8 cellular contexts compared by ENCODE assay signal in genomic region chr1:234499119-234500039, GRCh38. TPM values are rescaled to one million over a fixed set of nuclear protein-coding genes. Genes with fewer than 3 reads are reported as not detected.
A peak's percentile ranks its signal among the peaks of the same experiment; 100 is the strongest.
DNase-seq lines count a peak whose midpoint lies in the region; ATAC-seq, FAIRE-seq and TF ChIP-seq lines count a peak whose summit lies in the region.

No MANE protein-coding gene starts in this region.

- TF ChIP-seq POLR2A in H54 (IDR thresholded peaks at IDR 0.05; ENCODE audit: low read depth, low read length), result no peak

- peaks cover 20% of the 10 kb centered on the region for H3K27me3 Mint-ChIP-seq in T-helper 17 cell

- peaks cover 3% of the 10 kb centered on the region for H3K4me1 Mint-ChIP-seq in T-helper 17 cell

- H3K9me3 ChIP-seq in T-helper 17 cell (ENCODE audit: control insufficient read depth, low read length, poor library complexity, severe bottlenecking), result no peaks in the 10 kb centered on the region

- intact Hi-C loops in left cardiac atrium (cut with DNase I), result loop anchor here (2.0 to 10.0 kb wide), 5 partner anchors 99 to 588 kb away; no protein-coding TSS in a partner anchor

- no peak for FAIRE-seq in H54 (lab: Jason Lieb, UNC)

- peak overlapping the region; percentile 21 for H3K27ac Mint-ChIP-seq in T-helper 17 cell

- DNase-seq in DMS 273 treated with DMSO at 0.1 percent for 48 hours (lab: John Stamatoyannopoulos, UW) (peak; percentile 56), H54 (ENCODE audit: insufficient read length, low spot score) (peak; percentile 44), NCI-H1436 treated with DMSO at 0.1 percent for 48 hours (lab: John Stamatoyannopoulos, UW) (peak; percentile 47), T-helper 17 cell (peak; percentile 58 to 80 (median 65)), amniotic epithelial cell (ENCODE audit: low read depth) (peak; percentile 76), left cardiac atrium (peak; percentile 92), putamen (ENCODE audit: low spot score) (peak; percentile 91), ureter (ENCODE audit: low spot score) (peak; percentile 92)

- H3K4me3 Mint-ChIP-seq in T-helper 17 cell, result no peak overlapping the region

- ATAC-seq in T-helper 17 cell (peak; percentile 97), left cardiac atrium (peak; percentile 95 to 96)

- no peaks in the 10 kb centered on the region for H3K36me3 Mint-ChIP-seq in T-helper 17 cell (ENCODE audit: low read depth)

RNA-seq across cellular contexts. Expression of gene TARBP1, which starts 20.4 kb away (rescaled TPM):
- total RNA-seq in T-helper 17 cell (10 to 100 TPM; 31.7 to 33.8 TPM), left cardiac atrium (10 to 100 TPM in 1 of 2 donors, 1 to 10 TPM in 1; 9.6 to 10.1 TPM), ureter (59.9 TPM)

Comparison
In these comparisons a context has a peak if more than half of its experiments do, and no peak if none do; other contexts are left out.
1. Peak in every context shown above with its lines: DNase-seq and ATAC-seq.